ENCODE assay signal across 15 cellular contexts in genomic region chr6:11806561-11807317, GRCh38. TPM values are rescaled to one million over a fixed set of nuclear protein-coding genes. Genes with fewer than 3 reads are reported as not detected.
DNase-seq lines count a peak whose midpoint lies in the region; ATAC-seq and TF ChIP-seq lines count a peak whose summit lies in the region.
"Had no signal": no experiment of that assay in that cellular context is flagged by ENCODE, and none has a peak within 500 bp of the region (broad histone marks: within the 10 kb centered on the region; RNA-seq: fewer than 3 reads in every experiment).

No MANE protein-coding gene starts in this region.

- H3K27ac ChIP-seq in CD4-positive, alpha-beta memory T cell (ENCODE audit: low read depth, low read length), result no peak overlapping the region
- H3K27ac ChIP-seq: GM23248 had no signal

- no peak for DNase-seq in CD4-positive, alpha-beta memory T cell
- peak; percentile 16 for DNase-seq in activated naive CD8-positive, alpha-beta T cell treated with anti-CD3 and anti-CD28 coated beads, Interleukin-2, amount 50 U/mL, for 16 hours (ENCODE audit: low read depth, low spot score)
- peak in 1 of 10 donors; percentile 16 for DNase-seq in naive thymus-derived CD8-positive, alpha-beta T cell
- DNase-seq in chondrocyte (ENCODE audit: low spot score), result no peak
- DNase-seq in sciatic nerve (ENCODE audit: low spot score), result no peak
- DNase-seq: cortex of kidney, GM23248, NCI-H1694, NCI-H446, SHP77 had no signal

- peak; percentile 49 to 70 for ATAC-seq in naive thymus-derived CD8-positive, alpha-beta T cell
- ATAC-seq in HG02588 (IDR thresholded peaks at IDR 0.05; ENCODE audit: unreplicated experiment) (no peak), HG03565 (IDR thresholded peaks at IDR 0.05; ENCODE audit: unreplicated experiment) (no peak), sciatic nerve (no peak)
- ATAC-seq: natural killer cell treated with Interleukin-12 subunit alpha and Interleukin-12 subunit beta and Interleukin-15 and Interleukin-18, amount 100 ng/mL, for 72 hours; WTC11 had no signal

- no peak for TF ChIP-seq EP300 in Ishikawa (IDR thresholded peaks at IDR 0.05; ENCODE audit: borderline replicate concordance)

- no peaks in the 10 kb centered on the region for H3K9me3 ChIP-seq in CD4-positive, alpha-beta memory T cell (ENCODE audit: control insufficient read depth in 1 of 2, low read length in 2 of 2)

- no peak for TF ChIP-seq RAD21 in Ishikawa (IDR thresholded peaks at IDR 0.05; ENCODE audit: low read depth)

- no peaks in the 10 kb centered on the region for H3K36me3 Mint-ChIP-seq in CD4-positive, alpha-beta memory T cell
- no peaks in the 10 kb centered on the region for H3K36me3 Mint-ChIP-seq in naive thymus-derived CD8-positive, alpha-beta T cell
- H3K36me3 Mint-ChIP-seq in chondrocyte (ENCODE audit: low read depth), result no peaks in the 10 kb centered on the region
- H3K36me3 Mint-ChIP-seq: natural killer cell treated with Interleukin-12 subunit alpha and Interleukin-12 subunit beta and Interleukin-15 and Interleukin-18, amount 100 ng/mL, for 72 hours; WTC11 had no signal

- CTCF ChIA-PET in CD4-positive, alpha-beta memory T cell (lab: Charles Lee; ENCODE audit: partially characterized antibody), result no interaction called here

- peaks cover 4 to 13% of the 10 kb centered on the region in 2 donors for H3K27me3 Mint-ChIP-seq in CD4-positive, alpha-beta memory T cell
- H3K27me3 Mint-ChIP-seq in naive thymus-derived CD8-positive, alpha-beta T cell, result peaks cover 0 to 1% (median 0%) of the 10 kb centered on the region in 5 donors
- no peaks in the 10 kb centered on the region for H3K27me3 Mint-ChIP-seq in chondrocyte (ENCODE audit: low read depth)

- no peaks in the 10 kb centered on the region for H3K36me3 ChIP-seq in CD4-positive, alpha-beta memory T cell (ENCODE audit: insufficient read depth, low read length)

- no peaks in the 10 kb centered on the region for H3K27me3 ChIP-seq in CD4-positive, alpha-beta memory T cell (ENCODE audit: insufficient read depth, low read length)

- TF ChIP-seq CTCF in chondrocyte (IDR thresholded peaks at IDR 0.05), result no peak

- peaks cover 0 to 2% (median 0%) of the 10 kb centered on the region in 8 donors for H3K9me3 Mint-ChIP-seq in CD4-positive, alpha-beta memory T cell
- no peaks in the 10 kb centered on the region for H3K9me3 Mint-ChIP-seq in naive thymus-derived CD8-positive, alpha-beta T cell
- no peaks in the 10 kb centered on the region for H3K9me3 Mint-ChIP-seq in chondrocyte (ENCODE audit: low read depth)
- H3K9me3 Mint-ChIP-seq: natural killer cell treated with Interleukin-12 subunit alpha and Interleukin-12 subunit beta and Interleukin-15 and Interleukin-18, amount 100 ng/mL, for 72 hours; WTC11 had no signal

- H3K27ac Mint-ChIP-seq in CD4-positive, alpha-beta memory T cell, result peak overlapping the region in 4 of 7 donors; percentile 19 to 83 (median 58)
- H3K27ac Mint-ChIP-seq in naive thymus-derived CD8-positive, alpha-beta T cell, result peak overlapping the region in 7 of 10 donors; percentile 4 to 84 (median 52)
- H3K27ac Mint-ChIP-seq in chondrocyte (ENCODE audit: unreplicated experiment), result no peak overlapping the region
- H3K27ac Mint-ChIP-seq: natural killer cell treated with Interleukin-12 subunit alpha and Interleukin-12 subunit beta and Interleukin-15 and Interleukin-18, amount 100 ng/mL, for 72 hours; WTC11 had no signal

- POLR2A ChIA-PET in CD4-positive, alpha-beta memory T cell (lab: Charles Lee; ENCODE audit: partially characterized antibody), result no interaction called here
- POLR2A ChIA-PET in naive thymus-derived CD8-positive, alpha-beta T cell (lab: Charles Lee), result interaction anchor here (0.6 kb wide), 1 partner anchor 25 kb away, joined by 3 read pairs; no protein-coding TSS in a partner anchor

- no peak overlapping the region for H3K4me3 ChIP-seq in CD4-positive, alpha-beta memory T cell (ENCODE audit: low read length in 2 of 2)
- H3K4me3 ChIP-seq: GM23248 had no signal

- H3K4me1 Mint-ChIP-seq in CD4-positive, alpha-beta memory T cell, result peaks cover 4 to 9% (median 8%) of the 10 kb centered on the region in 4 donors
- peaks cover 11 to 23% (median 14%) of the 10 kb centered on the region in 4 donors for H3K4me1 Mint-ChIP-seq in naive thymus-derived CD8-positive, alpha-beta T cell
- peaks cover 29% of the 10 kb centered on the region for H3K4me1 Mint-ChIP-seq in chondrocyte (ENCODE audit: low read depth)

- intact Hi-C loops in CD4-positive, alpha-beta memory T cell (cut with micrococcal nuclease), result no loop called here
- intact Hi-C loops in sciatic nerve (cut with DNase I), result no loop called here

- peaks cover 3% of the 10 kb centered on the region for H3K4me1 ChIP-seq in CD4-positive, alpha-beta memory T cell (ENCODE audit: insufficient read depth, low read length)

- H3K4me3 Mint-ChIP-seq in CD4-positive, alpha-beta memory T cell, result peak overlapping the region in 5 of 8 donors; percentile 1 to 39 (median 30)
- H3K4me3 Mint-ChIP-seq in naive thymus-derived CD8-positive, alpha-beta T cell, result peak overlapping the region in 8 of 10 donors; percentile 12 to 59 (median 30)
- H3K4me3 Mint-ChIP-seq in chondrocyte (ENCODE audit: unreplicated experiment), result no peak overlapping the region
- H3K4me3 Mint-ChIP-seq: natural killer cell treated with Interleukin-12 subunit alpha and Interleukin-12 subunit beta and Interleukin-15 and Interleukin-18, amount 100 ng/mL, for 72 hours; WTC11 had no signal

TF ChIP-seq in Ishikawa, 13 proteins besides CTCF, POLR2A, EP300 and RAD21:
- peak; percentile 56; the same call in 1 of the 2 replicates for TF ChIP-seq EGR1 (IDR thresholded peaks at IDR 0.05)
- TF ChIP-seq CREB1 (IDR thresholded peaks at IDR 0.05; ENCODE audit: low read depth), result no peak

RNA-seq across cellular contexts. Expression of gene ADTRP, which starts 28.1 kb away (rescaled TPM):
- total RNA-seq in CD4-positive, alpha-beta memory T cell, result 1 to 10 TPM; 7.0 to 8.0 TPM
- 10 to 100 TPM; 15.8 to 41.9 TPM for polyA plus RNA-seq in CD4-positive, alpha-beta memory T cell
- 1 to 10 TPM; 5.0 to 7.4 TPM for total RNA-seq in naive thymus-derived CD8-positive, alpha-beta T cell
- 10 to 100 TPM in 1 of 3 donors, 1 to 10 TPM in 2; 2.3 to 14.0 (median 7.2) TPM for polyA plus RNA-seq in naive thymus-derived CD8-positive, alpha-beta T cell
- total RNA-seq in chondrocyte (0.35 to 1.3 TPM (median 0.77 TPM) in 3 replicates), sciatic nerve (0.76 TPM)

Comparison
In these comparisons a context has a peak if more than half of its experiments do, and no peak if none do; other contexts are left out.
1. ATAC-seq: peak in naive thymus-derived CD8-positive, alpha-beta T cell (2 of 2); none in HG02588 (single experiment), HG03565 (single experiment) and sciatic nerve (single experiment).